Comparison of ENCODE assay signal across 8 cellular contexts in genomic region chr14:41749425-41749824, GRCh38.
DNase-seq lines count a peak whose midpoint lies in the region; ATAC-seq and TF ChIP-seq lines count a peak whose summit lies in the region.

No MANE protein-coding gene starts in this region.

- H3K4me1 ChIP-seq in mesendoderm (ENCODE audit: control insufficient read depth, low read depth, low read length), result no peaks in the 10 kb centered on the region

- CTCF ChIA-PET in activated CD8-positive, alpha-beta memory T cell treated with anti-CD3 and anti-CD28 coated beads, Interleukin-2, amount 10 ng/mL, durations not matched to agents 7 days and 5 days (lab: Charles Lee), result no interaction called here

- no peak overlapping the region for H3K56ac ChIP-seq in mesendoderm (ENCODE audit: low read length)

- H3K27me3 ChIP-seq in SU-DHL-6 (ENCODE audit: low read length) (no peaks in the 10 kb centered on the region), mesendoderm (ENCODE audit: insufficient read depth, low read length, poor library complexity) (no peaks in the 10 kb centered on the region)

- peaks cover 2% of the 10 kb centered on the region for H3K36me3 Mint-ChIP-seq in activated CD8-positive, alpha-beta memory T cell treated with anti-CD3 and anti-CD28 coated beads, Interleukin-2, amount 10 ng/mL, durations not matched to agents 7 days and 5 days

- no CpG with 5 or more reads among the region's 5 CpGs for WGBS in mesendoderm (ENCODE audit: extremely low coverage, insufficient coverage, low lambda C conversion rate)

- H3K36me3 ChIP-seq in SU-DHL-6 (ENCODE audit: low read length) (no peaks in the 10 kb centered on the region), mesendoderm (ENCODE audit: control insufficient read depth, insufficient read depth, low read length) (no peaks in the 10 kb centered on the region)

- no peak overlapping the region for H3K23ac ChIP-seq in mesendoderm (ENCODE audit: low read length)

- peak overlapping the region; percentile 62 for H3K27ac Mint-ChIP-seq in activated CD8-positive, alpha-beta memory T cell treated with anti-CD3 and anti-CD28 coated beads, Interleukin-2, amount 10 ng/mL, durations not matched to agents 7 days and 5 days

- H3K9me3 ChIP-seq in SU-DHL-6 (ENCODE audit: insufficient read depth, low read length), result no peaks in the 10 kb centered on the region

- no peaks in the 10 kb centered on the region for H4K20me1 ChIP-seq in SU-DHL-6 (ENCODE audit: low read depth, low read length)

- H2AK5ac ChIP-seq in mesendoderm (ENCODE audit: low read length), result no peak overlapping the region

- no peak for DNase-seq in activated CD8-positive, alpha-beta memory T cell treated with anti-CD3 and anti-CD28 coated beads, Interleukin-2, amount 10 ng/mL, durations not matched to agents 7 days and 5 days
- no peak for DNase-seq in activated CD8-positive, alpha-beta memory T cell treated with anti-CD3 and anti-CD28 coated beads, Interleukin-2, amount 50 U/mL, for 4 hours
- peak; percentile 6 for DNase-seq in left kidney (ENCODE audit: low read depth, low spot score)
- no peak for DNase-seq in SIG-M5 treated with dmso at 0.1 percent for 504 hours (lab: John Stamatoyannopoulos, UW; ENCODE audit: unreplicated experiment)
- no peak for DNase-seq in mesendoderm
- no peak for DNase-seq in GOT3 (lab: John Stamatoyannopoulos, UW)

- H4K8ac ChIP-seq in mesendoderm (ENCODE audit: low read depth, low read length), result no peak overlapping the region

- H4K5ac ChIP-seq in mesendoderm (ENCODE audit: low read length), result no peak overlapping the region

- no peak overlapping the region for H3K18ac ChIP-seq in mesendoderm (ENCODE audit: low read length)

- peak overlapping the region; percentile 62 for H3K4me3 Mint-ChIP-seq in activated CD8-positive, alpha-beta memory T cell treated with anti-CD3 and anti-CD28 coated beads, Interleukin-2, amount 10 ng/mL, durations not matched to agents 7 days and 5 days

- no peak overlapping the region for H2BK5ac ChIP-seq in mesendoderm (ENCODE audit: low read length)

- no peak for TF ChIP-seq CTCF in SU-DHL-6 (IDR thresholded peaks at IDR 0.05; ENCODE audit: insufficient read depth, low read length, poor library complexity, severe bottlenecking)

- H3K9ac ChIP-seq in SU-DHL-6 (ENCODE audit: low read length) (no peak overlapping the region), mesendoderm (ENCODE audit: low read length) (no peak overlapping the region)

- no peak overlapping the region for H2BK120ac ChIP-seq in mesendoderm (ENCODE audit: low read depth, low read length)

- H2BK15ac ChIP-seq in mesendoderm (replicated peaks; ENCODE audit: low read depth), result no peak overlapping the region

- ATAC-seq in activated CD8-positive, alpha-beta memory T cell treated with anti-CD3 and anti-CD28 coated beads, Interleukin-2, amount 10 ng/mL, durations not matched to agents 7 days and 5 days, result peak; percentile 92
- ATAC-seq in HG03108 (IDR thresholded peaks at IDR 0.05; ENCODE audit: unreplicated experiment), result peak; percentile 66

- no peaks in the 10 kb centered on the region for H3F3A ChIP-seq in SU-DHL-6 (ENCODE audit: insufficient read depth)

- H3K9me3 Mint-ChIP-seq in activated CD8-positive, alpha-beta memory T cell treated with anti-CD3 and anti-CD28 coated beads, Interleukin-2, amount 10 ng/mL, durations not matched to agents 7 days and 5 days (ENCODE audit: low read depth), result no peaks in the 10 kb centered on the region

- peaks cover 7% of the 10 kb centered on the region for H3K4me1 Mint-ChIP-seq in activated CD8-positive, alpha-beta memory T cell treated with anti-CD3 and anti-CD28 coated beads, Interleukin-2, amount 10 ng/mL, durations not matched to agents 7 days and 5 days

- H3K4me2 ChIP-seq in SU-DHL-6 (ENCODE audit: low read depth, low read length, poor library complexity, severe bottlenecking) (peak overlapping the region; percentile 45), mesendoderm (ENCODE audit: low read length) (no peak overlapping the region)

- no peak overlapping the region for H3K4ac ChIP-seq in mesendoderm (ENCODE audit: low read depth, low read length)

- H3K79me2 ChIP-seq in SU-DHL-6 (ENCODE audit: insufficient read depth, low read length), result no peaks in the 10 kb centered on the region
- H3K79me2 ChIP-seq in mesendoderm (ENCODE audit: control insufficient read depth, insufficient read depth, low read length), result no peaks in the 10 kb centered on the region

- H3K79me1 ChIP-seq in mesendoderm (ENCODE audit: low read length), result no peaks in the 10 kb centered on the region

- H3K9me2 ChIP-seq in SU-DHL-6 (replicated peaks; ENCODE audit: insufficient read depth, low read length), result no peaks in the 10 kb centered on the region

- H3K4me3 ChIP-seq in SU-DHL-6 (ENCODE audit: insufficient read depth, low read length, poor library complexity, severe bottlenecking), result no peak overlapping the region
- no peak overlapping the region for H3K4me3 ChIP-seq in mesendoderm (ENCODE audit: low read length)

- H3K27ac ChIP-seq in SU-DHL-6 (ENCODE audit: low read depth, low read length), result no peak overlapping the region
- H3K27ac ChIP-seq in mesendoderm (ENCODE audit: low read depth, low read length), result no peak overlapping the region

- H3K27me3 Mint-ChIP-seq in activated CD8-positive, alpha-beta memory T cell treated with anti-CD3 and anti-CD28 coated beads, Interleukin-2, amount 10 ng/mL, durations not matched to agents 7 days and 5 days, result no peaks in the 10 kb centered on the region

- peak overlapping the region; percentile 75 for H2AFZ ChIP-seq in SU-DHL-6 (ENCODE audit: low read depth, low read length, severe bottlenecking)
